In the genomic region with DNA sequence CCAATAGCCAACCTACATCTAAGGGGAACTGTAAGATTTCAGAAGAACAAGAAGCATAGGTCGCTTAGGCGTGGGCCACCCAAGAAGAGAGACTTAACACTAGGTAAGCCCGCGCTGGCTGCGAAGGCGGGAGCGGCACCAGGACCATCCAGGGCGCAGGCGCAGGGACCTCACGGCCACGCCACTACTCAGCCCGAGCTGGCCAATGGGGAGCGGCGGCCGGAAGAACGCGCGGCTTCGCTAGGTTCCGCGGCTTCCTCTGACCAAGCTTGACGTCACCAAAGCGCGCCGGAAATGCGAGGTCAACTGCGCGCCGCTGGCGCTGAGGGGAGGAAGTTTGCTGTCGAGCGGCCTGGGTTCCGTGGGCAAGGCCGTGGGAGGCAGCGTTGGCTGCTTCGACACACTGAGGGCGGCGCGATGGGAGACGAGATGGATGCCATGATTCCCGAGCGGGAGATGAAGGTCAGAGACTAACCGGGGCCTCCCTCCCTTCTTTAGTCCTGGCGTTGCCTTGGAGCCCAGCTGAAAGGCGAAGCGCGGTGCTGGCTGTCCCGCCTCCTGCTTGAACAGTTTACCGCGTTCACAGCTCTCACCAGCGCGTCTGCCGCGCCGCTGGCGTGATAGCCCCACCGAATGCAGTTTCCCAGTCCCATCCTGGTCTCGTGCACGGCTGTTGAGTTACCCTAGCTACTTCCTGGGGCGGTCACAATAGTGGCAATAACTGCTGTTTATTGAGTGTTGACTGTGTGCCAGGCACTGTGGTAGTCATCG, we compare ENCODE assay signal across 8 cellular contexts. TPM values are rescaled to one million over a fixed set of nuclear protein-coding genes. Genes with fewer than 3 reads are reported as not detected.
A peak's percentile ranks its signal among the peaks of the same experiment; 100 is the strongest.
DNase-seq lines count a peak whose midpoint lies in the region; ATAC-seq and TF ChIP-seq lines count a peak whose summit lies in the region.

A gene (plus strand): TSS at position 299 of the 771 bp plus-strand sequence. CDS start 119 bp downstream, at position 418.

- intact Hi-C loops in esophagus muscularis mucosa (cut with DNase I) = no loop called here

- H2AFZ ChIP-seq in KMS-11 (ENCODE audit: low read depth) = peak within 1 kb of the TSS; percentile 62

- TF ChIP-seq EP300 in esophagus muscularis mucosa (IDR thresholded peaks at IDR 0.05) = no peak

- H3K79me2 ChIP-seq in KMS-11 (ENCODE audit: insufficient read depth, low read depth) = peaks cover 20% of the 10 kb centered on the region

- H3K9ac ChIP-seq in KMS-11 = peak within 1 kb of the TSS; percentile 64; the same call in 1 of the 2 replicates

- H3K27me3 ChIP-seq in KMS-11 (ENCODE audit: insufficient read depth, low read depth) (no peaks in the 10 kb centered on the region), Peyer's patch (no peaks in the 10 kb centered on the region), esophagus muscularis mucosa (peaks cover 0 to 4% (median 0%) of the 10 kb centered on the region in 4 donors), muscle layer of duodenum (ENCODE audit: low read depth, low read length) (no peaks in the 10 kb centered on the region)

- no peak within 1 kb of the TSS for H3K4me3 ChIP-seq in KMS-11 (IDR thresholded peaks at IDR 0.05; ENCODE audit: insufficient read depth, low read depth, low read length)
- H3K4me3 ChIP-seq in Peyer's patch = peak within 1 kb of the TSS; percentile 60 to 86 (median 71)
- H3K4me3 ChIP-seq in esophagus muscularis mucosa = peak within 1 kb of the TSS; percentile 75 to 92 (median 88)
- peak within 1 kb of the TSS; percentile 85 to 99 for H3K4me3 ChIP-seq in muscle layer of duodenum (ENCODE audit: low read depth in 1 of 2, low read length in 2 of 2)

- ATAC-seq in GM21737 (IDR thresholded peaks at IDR 0.05; ENCODE audit: unreplicated experiment) = peak; percentile 94
- peak; percentile 98 to 99 for ATAC-seq in activated T-cell treated with anti-CD3 and anti-CD28 coated beads, Interleukin-2, amount 50 U/mL, for 72 hours (replicated peaks in 1 of 2)

- H3K9me3 ChIP-seq in Peyer's patch = no peaks in the 10 kb centered on the region
- H3K9me3 ChIP-seq in esophagus muscularis mucosa = no peaks in the 10 kb centered on the region
- H3K9me3 ChIP-seq in muscle layer of duodenum (ENCODE audit: control insufficient read depth in 1 of 2, low read length in 2 of 2) = no peaks in the 10 kb centered on the region

- TF ChIP-seq POLR2A in Peyer's patch (IDR thresholded peaks at IDR 0.05) (peak; percentile 81 to 83), esophagus muscularis mucosa (IDR thresholded peaks at IDR 0.05; ENCODE audit: low read depth) (peak; percentile 60)

- peaks cover 3% of the 10 kb centered on the region; the same call in 1 of the 2 replicates for H3K36me3 ChIP-seq in KMS-11 (ENCODE audit: insufficient read depth)
- H3K36me3 ChIP-seq in Peyer's patch = peaks cover 0 to 33% (median 0%) of the 10 kb centered on the region in 3 donors
- H3K36me3 ChIP-seq in esophagus muscularis mucosa = peaks cover 29 to 58% (median 33%) of the 10 kb centered on the region in 4 donors
- peaks cover 28 to 33% of the 10 kb centered on the region in 2 donors for H3K36me3 ChIP-seq in muscle layer of duodenum (ENCODE audit: control insufficient read depth in 1 of 2, insufficient read depth in 2 of 2, low read length in 2 of 2)

- no peaks in the 10 kb centered on the region for H3K27me3 Mint-ChIP-seq in activated T-cell treated with anti-CD3 and anti-CD28 coated beads, Interleukin-2, amount 50 U/mL, for 72 hours (ENCODE audit: low read depth)

- peak within 1 kb of the TSS; percentile 42; the same call in 1 of the 2 replicates for H3K27ac ChIP-seq in KMS-11
- H3K27ac ChIP-seq in Peyer's patch = peak within 1 kb of the TSS; percentile 73 to 87 (median 80)
- H3K27ac ChIP-seq in esophagus muscularis mucosa (replicated peaks in 1 of 4) = peak within 1 kb of the TSS; percentile 80 to 94 (median 86)
- peak within 1 kb of the TSS; percentile 94 for H3K27ac ChIP-seq in muscle layer of duodenum (ENCODE audit: low read length)

- WGBS in esophagus muscularis mucosa = 0% methylated on average over 29 of the region's 61 CpGs

- H3K4me1 ChIP-seq in KMS-11 (ENCODE audit: low read depth, poor library complexity, severe bottlenecking) (peaks cover 17% of the 10 kb centered on the region), Peyer's patch (peaks cover 0 to 12% (median 3%) of the 10 kb centered on the region in 4 donors), esophagus muscularis mucosa (peaks cover 19 to 25% (median 22%) of the 10 kb centered on the region in 4 donors), muscle layer of duodenum (ENCODE audit: control insufficient read depth in 1 of 2, insufficient read depth in 2 of 2, low read length in 2 of 2) (peaks cover 0 to 15% of the 10 kb centered on the region in 2 donors)

- H3K9me3 Mint-ChIP-seq in activated T-cell treated with anti-CD3 and anti-CD28 coated beads, Interleukin-2, amount 50 U/mL, for 72 hours = no peaks in the 10 kb centered on the region

- peak within 1 kb of the TSS; percentile 96 to 98 for H3K4me3 Mint-ChIP-seq in activated T-cell treated with anti-CD3 and anti-CD28 coated beads, Interleukin-2, amount 50 U/mL, for 72 hours

- peaks cover 42% of the 10 kb centered on the region for H3K4me1 Mint-ChIP-seq in activated T-cell treated with anti-CD3 and anti-CD28 coated beads, Interleukin-2, amount 50 U/mL, for 72 hours (ENCODE audit: low read depth)

- H3K4me2 ChIP-seq in KMS-11 = peak within 1 kb of the TSS; percentile 95

- peaks cover 11 to 16% of the 10 kb centered on the region in 2 donors for H3K36me3 Mint-ChIP-seq in activated T-cell treated with anti-CD3 and anti-CD28 coated beads, Interleukin-2, amount 50 U/mL, for 72 hours (ENCODE audit: insufficient read depth in 2 of 2)

- no peaks in the 10 kb centered on the region for H4K20me1 ChIP-seq in KMS-11 (ENCODE audit: insufficient read depth)

- DNase-seq in DMS53 treated with DMSO at 0.1 percent for 48 hours (lab: John Stamatoyannopoulos, UW; ENCODE audit: unreplicated experiment) (peak; percentile 96), Peyer's patch (peak; percentile 99 to 100 (median 100)), esophagus muscularis mucosa (ENCODE audit: extremely low spot score) (peak; percentile 99)
- peak; percentile 99 to 100 for DNase-seq in activated T-cell treated with anti-CD3 and anti-CD28 coated beads, Interleukin-2, amount 50 U/mL, for 72 hours
- peak; percentile 99 for DNase-seq in stimulated activated CD8-positive, alpha-beta memory T cell treated with anti-CD3 and anti-CD28 coated beads, Interleukin-7, amount 100 ng/mL, for 4 hours (ENCODE audit: low read depth in 2 of 2)

- H3K27ac Mint-ChIP-seq in activated T-cell treated with anti-CD3 and anti-CD28 coated beads, Interleukin-2, amount 50 U/mL, for 72 hours = peak within 1 kb of the TSS; percentile 98

- no peak for TF ChIP-seq CTCF in KMS-11 (conservative IDR thresholded peaks at IDR 0.05; ENCODE audit: low read depth, low read length)
- TF ChIP-seq CTCF in Peyer's patch (IDR thresholded peaks at IDR 0.05) = peak in 2 of 6 experiments; percentile 3 to 19
- peak in 1 of 3 experiments; percentile 3 for TF ChIP-seq CTCF in esophagus muscularis mucosa (IDR thresholded peaks at IDR 0.05)

RNA-seq across cellular contexts. Expression of the gene that starts here (rescaled TPM):
- total RNA-seq in Peyer's patch = 100 to 1,000 TPM in 2 of 4 donors, 10 to 100 TPM in 2; 48.2 to 159 (median 88.2) TPM
- 10 to 100 TPM; 67.6 to 78.5 TPM for total RNA-seq in activated T-cell treated with anti-CD3 and anti-CD28 coated beads, Interleukin-2, amount 50 U/mL, for 72 hours
- 10 to 100 TPM; 26.4 to 36.2 (median 28.7) TPM for total RNA-seq in esophagus muscularis mucosa

Comparison
In these comparisons a context has a peak if more than half of its experiments do, and no peak if none do; other contexts are left out.
1. H3K27ac ChIP-seq: peak in every context shown above with its lines; median percentile 94 in muscle layer of duodenum; 86 in esophagus muscularis mucosa; 80 in Peyer's patch; 42 in KMS-11.